21 cellular contexts compared by ENCODE assay signal in the genomic region with DNA sequence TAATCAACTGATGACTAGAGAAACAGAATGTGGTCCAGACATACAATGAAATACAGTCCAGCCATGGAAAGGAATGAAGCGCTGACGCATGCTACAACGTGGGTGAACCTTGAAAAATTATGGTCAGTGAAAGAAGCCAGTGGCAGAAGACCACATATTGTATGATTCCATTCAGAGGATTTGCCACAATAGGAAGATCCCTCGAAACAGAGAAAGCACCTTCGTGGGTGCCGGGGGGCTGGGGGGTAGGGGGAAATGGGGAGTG.
DNase-seq lines count a peak whose midpoint lies in the region; ATAC-seq, FAIRE-seq and TF ChIP-seq lines count a peak whose summit lies in the region.
"Had no signal": no experiment of that assay in that cellular context is flagged by ENCODE, and none has a peak within 500 bp of the region (broad histone marks: within the 10 kb centered on the region; RNA-seq: fewer than 3 reads in every experiment).

No MANE protein-coding gene starts in this region.

- no peak for ATAC-seq in aorta (ENCODE audit: low FRiP score)
- no peak for ATAC-seq in GM18868 (IDR thresholded peaks at IDR 0.05; ENCODE audit: unreplicated experiment)

- H3K27me3 Mint-ChIP-seq in astrocyte (ENCODE audit: low read depth, unreplicated experiment) (peaks cover 28% of the 10 kb centered on the region), mesothelial cell of epicardium (ENCODE audit: low read depth) (no peaks in the 10 kb centered on the region)

- H3K9me3 Mint-ChIP-seq in astrocyte (ENCODE audit: unreplicated experiment): peaks cover 2% of the 10 kb centered on the region
- no peaks in the 10 kb centered on the region for H3K9me3 Mint-ChIP-seq in mesothelial cell of epicardium
- H3K9me3 Mint-ChIP-seq: H9 had no signal

- H3K4me3 ChIP-seq in AG09309 (ENCODE audit: control insufficient read depth, low read depth, low read length) (no peak overlapping the region), astrocyte (ENCODE audit: insufficient read depth, low read depth, low read length) (no peak overlapping the region), spleen (no peak overlapping the region), aorta (ENCODE audit: low read length in 2 of 2) (no peak overlapping the region)
- H3K4me3 ChIP-seq: upper lobe of right lung had no signal

- H3K4me1 Mint-ChIP-seq in astrocyte (ENCODE audit: low read depth, unreplicated experiment): peaks cover 4% of the 10 kb centered on the region
- H3K4me1 Mint-ChIP-seq in mesothelial cell of epicardium: peaks cover 37% of the 10 kb centered on the region

- TF ChIP-seq CTCF in AG09309 (IDR thresholded peaks at IDR 0.05; ENCODE audit: control insufficient read depth, insufficient read depth, low read depth, low read length, missing control alignments) (no peak), astrocyte (IDR thresholded peaks at IDR 0.05; ENCODE audit: insufficient read depth, low read depth, low read length) (no peak), mesothelial cell of epicardium (IDR thresholded peaks at IDR 0.05; ENCODE audit: unreplicated experiment) (no peak), spleen (IDR thresholded peaks at IDR 0.05 in 8 of 11, conservative IDR thresholded peaks at IDR 0.05 in 3 of 11) (no peak)

- H3K27me3 ChIP-seq in astrocyte (ENCODE audit: insufficient read depth, low read length): peaks cover 10% of the 10 kb centered on the region
- peaks cover 0 to 5% (median 0%) of the 10 kb centered on the region in 7 donors for H3K27me3 ChIP-seq in spleen (replicated peaks in 1 of 7)
- no peaks in the 10 kb centered on the region for H3K27me3 ChIP-seq in aorta (ENCODE audit: control insufficient read depth in 1 of 2, insufficient read depth in 2 of 2, low read length in 1 of 2)
- H3K27me3 ChIP-seq: upper lobe of right lung had no signal

- no peak overlapping the region for H3K9ac ChIP-seq in astrocyte (ENCODE audit: low read length)

- no peaks in the 10 kb centered on the region for H3K36me3 Mint-ChIP-seq in astrocyte (ENCODE audit: low read depth, unreplicated experiment)
- H3K36me3 Mint-ChIP-seq in mesothelial cell of epicardium: no peaks in the 10 kb centered on the region

- TF ChIP-seq POLR2A in spleen (IDR thresholded peaks at IDR 0.05): no peak

- H4K20me1 ChIP-seq in astrocyte (ENCODE audit: insufficient read depth, low read length): no peaks in the 10 kb centered on the region

- intact Hi-C loops in spleen (cut with DNase I; ENCODE audit: low total_unique reads) (no loop called here), aorta (cut with DNase I) (loop anchor here (5.0 to 10.0 kb wide), 3 partner anchors 90 to 210 kb away; no protein-coding TSS in a partner anchor)

- no peak overlapping the region for H2AFZ ChIP-seq in astrocyte (ENCODE audit: low read depth, low read length)

- WGBS in spleen, 5 donors: 84 to 95% (median 92%) methylated on average over 6 of the region's 6 CpGs
- WGBS in aorta, 2 donors: 91 to 96% methylated on average over 6 of the region's 6 CpGs

- H3K9me3 ChIP-seq in astrocyte (ENCODE audit: insufficient read depth, low read depth, low read length) (no peaks in the 10 kb centered on the region), spleen (no peaks in the 10 kb centered on the region), aorta (ENCODE audit: control insufficient read depth, low read length) (no peaks in the 10 kb centered on the region)
- H3K9me3 ChIP-seq: upper lobe of right lung had no signal

- no peak for FAIRE-seq in astrocyte (lab: Jason Lieb, UNC)
- FAIRE-seq: keratinocyte had no signal

- H3K27ac ChIP-seq in astrocyte (ENCODE audit: low read depth, low read length) (no peak overlapping the region), spleen (peak overlapping the region in 5 of 8 donors; percentile 61 to 77 (median 74)), aorta (ENCODE audit: low read depth in 1 of 2, low read length in 2 of 2) (peak overlapping the region in 1 of 2 donors; percentile 32)

- no peaks in the 10 kb centered on the region for H3K79me2 ChIP-seq in astrocyte (ENCODE audit: insufficient read depth, low read length)

- no peak overlapping the region for H3K27ac Mint-ChIP-seq in astrocyte (ENCODE audit: unreplicated experiment)
- peak overlapping the region; percentile 14 for H3K27ac Mint-ChIP-seq in mesothelial cell of epicardium

- peak; percentile 33 for DNase-seq in AG09309 (ENCODE audit: low read depth)
- peak; percentile 71 for DNase-seq in astrocyte (ENCODE audit: low read depth)
- DNase-seq in mesothelial cell of epicardium (ENCODE audit: low spot score in 2 of 2, unreplicated experiment in 2 of 2): no peak
- DNase-seq in spleen: no peak
- no peak for DNase-seq in NCI-H748 (lab: John Stamatoyannopoulos, UW; ENCODE audit: unreplicated experiment)
- no peak for DNase-seq in NCI-H2107 (lab: John Stamatoyannopoulos, UW)
- no peak for DNase-seq in aorta
- DNase-seq: activated CD4-positive, alpha-beta T cell treated with anti-CD3 and anti-CD28 coated beads for 4 hours; activated CD8-positive, alpha-beta memory T cell treated with anti-CD3 and anti-CD28 coated beads, Interleukin-2, amount 50 U/mL, for 4 hours; activated gamma-delta T cell treated with Interleukin-2 at 50 U/mL for 16 hours; DND-41; erythroblast; Kasumi-1; NCI-H1105; NCI-H2171; NCI-H774; nucleus accumbens had no signal

- H3K4me3 Mint-ChIP-seq in astrocyte (ENCODE audit: unreplicated experiment) (no peak overlapping the region), mesothelial cell of epicardium (no peak overlapping the region)

- H3K4me2 ChIP-seq in astrocyte (ENCODE audit: low read length): no peak overlapping the region

- H3K36me3 ChIP-seq in astrocyte (ENCODE audit: insufficient read depth, low read length) (no peaks in the 10 kb centered on the region), spleen (no peaks in the 10 kb centered on the region), aorta (ENCODE audit: control insufficient read depth in 1 of 2, insufficient read depth in 2 of 2, low read length in 1 of 2) (no peaks in the 10 kb centered on the region)
- H3K36me3 ChIP-seq: upper lobe of right lung had no signal

- H3K4me1 ChIP-seq in astrocyte (ENCODE audit: insufficient read depth, low read length): peaks cover 15% of the 10 kb centered on the region
- H3K4me1 ChIP-seq in spleen: peaks cover 0 to 46% (median 10%) of the 10 kb centered on the region in 6 donors
- peaks cover 0 to 3% of the 10 kb centered on the region in 2 donors for H3K4me1 ChIP-seq in aorta (ENCODE audit: control insufficient read depth in 1 of 2, insufficient read depth in 2 of 2, low read length in 2 of 2)

Comparison
In these comparisons a context has a peak if more than half of its experiments do, and no peak if none do; other contexts are left out.
1. DNase-seq: peak in AG09309 (single experiment) and astrocyte (single experiment); none in mesothelial cell of epicardium (0 of 2), spleen (single experiment), NCI-H748 (single experiment), NCI-H2107 (single experiment) and aorta (0 of 2).